Comparison of ENCODE assay signal across 11 cellular contexts in genomic region chr13:42836930-42837329, GRCh38. TPM values are rescaled to one million over a fixed set of nuclear protein-coding genes. Genes with fewer than 3 reads are reported as not detected.
A peak's percentile ranks its signal among the peaks of the same experiment; 100 is the strongest.
DNase-seq lines count a peak whose midpoint lies in the region; ATAC-seq and TF ChIP-seq lines count a peak whose summit lies in the region.
"Had no signal": no experiment of that assay in that cellular context is flagged by ENCODE, and none has a peak within 500 bp of the region (broad histone marks: within the 10 kb centered on the region; RNA-seq: fewer than 3 reads in every experiment).

No MANE protein-coding gene starts in this region.

- TF ChIP-seq POLR2A in heart left ventricle (IDR thresholded peaks at IDR 0.05): no peak

- H3K27ac Mint-ChIP-seq in natural killer cell: no peak overlapping the region

- peak in 10 of 12 donors; percentile 9 to 48 (median 22) for TF ChIP-seq CTCF in heart left ventricle (IDR thresholded peaks at IDR 0.05)
- TF ChIP-seq CTCF in natural killer cell (IDR thresholded peaks at IDR 0.05): no peak

- intact Hi-C loops in heart left ventricle (cut with DNase I) (loop anchor here in 4 of 10 donors (2.0 to 10.0 kb wide), 3 partner anchors 295 to 298 kb away; no protein-coding TSS in a partner anchor), natural killer cell (cut with micrococcal nuclease) (no loop called here)

- H3K4me3 ChIP-seq in heart left ventricle: no peak overlapping the region
- H3K4me3 ChIP-seq: BLaER1 treated with 17β-estradiol and CSF1 and Interleukin-3, amounts not matched to agents 10 nM and 100 nM had no signal

- H3K27ac ChIP-seq in heart left ventricle: no peak overlapping the region
- H3K27ac ChIP-seq: BLaER1 treated with 17β-estradiol and CSF1 and Interleukin-3, amounts not matched to agents 10 nM and 100 nM had no signal

- peak; percentile 0 for DNase-seq in NCI-H510A treated with DMSO at 0.1 percent for 48 hours (lab: John Stamatoyannopoulos, UW)
- DNase-seq in NCI-H510A (lab: John Stamatoyannopoulos, UW): no peak
- peak; percentile 81 for DNase-seq in RPMI7951 (ENCODE audit: low read depth)
- no peak for DNase-seq in heart left ventricle
- DNase-seq in stromal cell of bone marrow (ENCODE audit: low read depth): peak; percentile 68
- no peak for DNase-seq in natural killer cell
- DNase-seq: H7, NCI-H774 had no signal

- no peaks in the 10 kb centered on the region for H3K27me3 ChIP-seq in heart left ventricle
- H3K27me3 ChIP-seq: BLaER1 treated with 17β-estradiol and CSF1 and Interleukin-3, amounts not matched to agents 10 nM and 100 nM had no signal

- H3K4me1 Mint-ChIP-seq in natural killer cell: peaks cover 7 to 12% of the 10 kb centered on the region in 2 donors

- WGBS in heart left ventricle, 4 donors: 9 to 26% (median 18%) methylated on average over 4 of the region's 4 CpGs

- H3K27me3 Mint-ChIP-seq in natural killer cell (ENCODE audit: low read depth in 2 of 2): peaks cover 3 to 25% of the 10 kb centered on the region in 2 donors

- H3K36me3 ChIP-seq in heart left ventricle: no peaks in the 10 kb centered on the region
- H3K36me3 ChIP-seq: BLaER1 treated with 17β-estradiol and CSF1 and Interleukin-3, amounts not matched to agents 10 nM and 100 nM had no signal

- H3K4me3 Mint-ChIP-seq in natural killer cell: no peak overlapping the region

- peaks cover 0 to 5% (median 0%) of the 10 kb centered on the region in 12 donors for H3K4me1 ChIP-seq in heart left ventricle

- H3K9me3 ChIP-seq in heart left ventricle: no peaks in the 10 kb centered on the region

- no peaks in the 10 kb centered on the region for H3K9me3 Mint-ChIP-seq in natural killer cell

- peak in 1 of 4 donors; percentile 50 for ATAC-seq in heart left ventricle
- no peak for ATAC-seq in HG03439 (IDR thresholded peaks at IDR 0.05; ENCODE audit: unreplicated experiment)
- no peak for ATAC-seq in natural killer cell
- no peak for ATAC-seq in HG03159 (IDR thresholded peaks at IDR 0.05; ENCODE audit: unreplicated experiment)

- no peaks in the 10 kb centered on the region for H3K36me3 Mint-ChIP-seq in natural killer cell

RNA-seq across cellular contexts. Expression of gene FAM216B, which starts 55.5 kb away (rescaled TPM):
- not detected in 2 replicates for total RNA-seq in RPMI7951 (2014; rRNA removed; shearing (Covaris generic))
- 1 to 10 TPM in 2 of 9 donors, under 1 TPM in 7; 0.07 to 1.3 (median 0.69) TPM for total RNA-seq in heart left ventricle
- under 1 TPM; 0.12 to 0.38 TPM for polyA plus RNA-seq in heart left ventricle
- not detected for total RNA-seq in natural killer cell
- total RNA-seq: H7 had no signal

Comparison
In these comparisons a context has a peak if more than half of its experiments do, and no peak if none do; other contexts are left out.
1. DNase-seq: peak in NCI-H510A treated with DMSO at 0.1 percent for 48 hours (single experiment), RPMI7951 (single experiment) and stromal cell of bone marrow (single experiment); none in NCI-H510A (single experiment), heart left ventricle (0 of 5) and natural killer cell (single experiment).